9 cellular contexts compared by ENCODE assay signal in genomic region chr11:73980001-73980960, GRCh38. TPM values are rescaled to one million over a fixed set of nuclear protein-coding genes. Genes with fewer than 3 reads are reported as not detected.
DNase-seq lines count a peak whose midpoint lies in the region; ATAC-seq, FAIRE-seq and TF ChIP-seq lines count a peak whose summit lies in the region.
"Had no signal": no experiment of that assay in that cellular context is flagged by ENCODE, and none has a peak within 500 bp of the region (broad histone marks: within the 10 kb centered on the region; RNA-seq: fewer than 3 reads in every experiment).

No MANE protein-coding gene starts in this region.

- peaks cover 8% of the 10 kb centered on the region; the same call in 1 of the 2 replicates for H3K79me2 ChIP-seq in PC-3 (ENCODE audit: low read length)
- no peaks in the 10 kb centered on the region for H3K79me2 ChIP-seq in keratinocyte (ENCODE audit: control insufficient read depth, insufficient read depth, low read length)

- in situ Hi-C loops in GM18951 (cut with MboI; ENCODE audit: low sequenced_read_pairs, unreplicated experiment): no loop called here

- no peak for TF ChIP-seq RAD21 in A549 (conservative IDR thresholded peaks at IDR 0.05 in 1 of 2, IDR thresholded peaks at IDR 0.05 in 1 of 2)

- H3K9me1 ChIP-seq in keratinocyte (ENCODE audit: control insufficient read depth, extremely low read depth, insufficient read depth, low read length): no peaks in the 10 kb centered on the region

- H3K9me3 ChIP-seq in A549: no peaks in the 10 kb centered on the region
- no peaks in the 10 kb centered on the region for H3K9me3 ChIP-seq in PC-3 (ENCODE audit: low read length)
- H3K9me3 ChIP-seq in keratinocyte (ENCODE audit: control insufficient read depth, low read depth, low read length): no peaks in the 10 kb centered on the region

- intact Hi-C loops in PC-3 (cut with micrococcal nuclease): loop anchor here (10.0 kb wide), 1 partner anchor 195 kb away; the partner anchor contains the start of genes C2CD3 and PPME1

- no peak overlapping the region for H2AFZ ChIP-seq in PC-3 (ENCODE audit: low read length)
- peak overlapping the region; percentile 2 for H2AFZ ChIP-seq in keratinocyte (ENCODE audit: control insufficient read depth, low read length)

- WGBS in A549 (ENCODE audit: missing lambda C conversion rate): 79% methylated on average over 6 of the region's 6 CpGs

- dilution Hi-C loops in keratinocyte (cut with MboI; ENCODE audit: extremely low pct_ligation_motif_present, low sequenced_read_pairs): no loop called here

- H3K36me3 ChIP-seq in PC-3 (ENCODE audit: low read depth, low read length) (peaks cover 17% of the 10 kb centered on the region), keratinocyte (ENCODE audit: control insufficient read depth in 2 of 2, extremely low read depth in 1 of 2, insufficient read depth in 2 of 2, low read length in 2 of 2) (no peaks in the 10 kb centered on the region)

- TF ChIP-seq POLR2A in A549 (IDR thresholded peaks at IDR 0.05; ENCODE audit: low read length): no peak
- peak; percentile 55 for TF ChIP-seq POLR2A in GM18951 (IDR thresholded peaks at IDR 0.05; ENCODE audit: extremely low read depth, insufficient read depth, insufficient read length)

- H3K4me2 ChIP-seq in A549 (peak overlapping the region; percentile 93), PC-3 (ENCODE audit: low read length) (peak overlapping the region; percentile 12; the same call in 1 of the 2 replicates), keratinocyte (ENCODE audit: control insufficient read depth, extremely low read depth, insufficient read depth, low read depth, low read length) (no peak overlapping the region)

- DNase-seq in A549 (ENCODE audit: low read depth in 1 of 2, low spot score in 1 of 2) (no peak), PC-3 (peak; percentile 8), keratinocyte (ENCODE audit: low read depth, low spot score) (no peak), ecto neural progenitor cell (ENCODE audit: low spot score) (no peak)
- DNase-seq in activated gamma-delta T cell treated with anti-CD3 and anti-CD28 coated beads, Interleukin-2, amount 50 U/mL, for 16 hours (ENCODE audit: low read depth): peak; percentile 70
- DNase-seq in stimulated activated CD8-positive, alpha-beta memory T cell treated with anti-CD3 and anti-CD28 coated beads, Interleukin-12 subunit alpha, Interleukin-12 subunit beta, amount 100 ng/mL, for 1 hour (ENCODE audit: low read depth): peak; percentile 66

- ATAC-seq in A549 (no peak), HG03280 (IDR thresholded peaks at IDR 0.05; ENCODE audit: unreplicated experiment) (peak; percentile 32), PC-3 (no peak)

- H3K27ac ChIP-seq in A549 (peak overlapping the region in 1 of 2 experiments; percentile 43; a peak in 3 of 6 replicates), PC-3 (ENCODE audit: low read length) (no peak overlapping the region), keratinocyte (ENCODE audit: control insufficient read depth, insufficient read depth, low read length) (no peak overlapping the region)

- CTCF ChIA-PET in A549 (lab: Yijun Ruan, JAX): interaction anchor here (0.6 to 7.9 kb wide), 6 partner anchors 15 to 469 kb away, joined by 3 to 61 read pairs (median 3); no protein-coding TSS in a partner anchor
- CTCF ChIA-PET in PC-3 (lab: Charles Lee): no interaction called here

- H4K20me1 ChIP-seq in PC-3 (ENCODE audit: low read length) (no peaks in the 10 kb centered on the region), keratinocyte (ENCODE audit: control insufficient read depth, extremely low read depth, insufficient read depth, low read length) (no peaks in the 10 kb centered on the region)

- TF ChIP-seq CTCF in A549 (IDR thresholded peaks at IDR 0.05) (no peak), PC-3 (conservative IDR thresholded peaks at IDR 0.05; ENCODE audit: low read depth, low read length) (no peak), keratinocyte (optimal IDR thresholded peaks at IDR 0.05 in 1 of 3, IDR thresholded peaks at IDR 0.05 in 1 of 3, conservative IDR thresholded peaks at IDR 0.05 in 1 of 3; ENCODE audit: extremely low read depth in 1 of 3, insufficient read depth in 2 of 3, low read length in 3 of 3) (no peak)

- H3K27me3 ChIP-seq in PC-3 (ENCODE audit: low read length): no peaks in the 10 kb centered on the region
- H3K27me3 ChIP-seq in keratinocyte (ENCODE audit: control insufficient read depth, extremely low read depth, insufficient read depth, low read length): peaks cover 3% of the 10 kb centered on the region

- no peaks in the 10 kb centered on the region for H3F3A ChIP-seq in PC-3 (ENCODE audit: low read length, unreplicated experiment)

- no TSS peak for BruUV-seq in PC-3 (replicated peaks; lab: Mats Ljungman, UMichigan)

- no peak for FAIRE-seq in A549 (lab: Jason Lieb, UNC)
- no peak for FAIRE-seq in keratinocyte (lab: Jason Lieb, UNC)

- H3K4me1 ChIP-seq in A549 (peaks cover 31% of the 10 kb centered on the region), PC-3 (ENCODE audit: insufficient read depth, low read length) (peaks cover 28% of the 10 kb centered on the region), keratinocyte (ENCODE audit: control insufficient read depth, extremely low read depth, insufficient read depth, low read length) (peaks cover 9% of the 10 kb centered on the region)

- H3K9ac ChIP-seq in PC-3 (ENCODE audit: low read length): no peak overlapping the region
- H3K9ac ChIP-seq in keratinocyte (ENCODE audit: control insufficient read depth, extremely low read depth, insufficient read depth, low read length): no peak overlapping the region

- H3K4me3 ChIP-seq in A549 (0 out of 3 replicates have a peak overlapping the region, but pooled peaks have one; percentile 62), PC-3 (ENCODE audit: low read length) (no peak overlapping the region), keratinocyte (ENCODE audit: control insufficient read depth in 2 of 3, extremely low read depth in 1 of 3, insufficient read depth in 2 of 3, low read depth in 1 of 3, low read length in 3 of 3) (no peak overlapping the region)

- H3K9me2 ChIP-seq in PC-3 (replicated peaks; ENCODE audit: low read length): no peaks in the 10 kb centered on the region

- TF ChIP-seq EP300 in A549 (IDR thresholded peaks at IDR 0.05): no peak

- POLR2A ChIA-PET in A549 (lab: Yijun Ruan, JAX) (no interaction called here), PC-3 (lab: Charles Lee; ENCODE audit: unreplicated experiment) (interaction anchor here (0.5 to 0.6 kb wide), 2 partner anchors 35 to 86 kb away, joined by 8 to 17 read pairs; no protein-coding TSS in a partner anchor)

TF ChIP-seq in A549, 52 proteins besides CTCF, POLR2A, EP300 and RAD21 (continues in another document):
- TF ChIP-seq SREBF2 (IDR thresholded peaks at IDR 0.05) (no peak), HOXB13 (CRISPR knock-in tag; IDR thresholded peaks at IDR 0.05; ENCODE audit: low read depth) (no peak), HEYL (CRISPR knock-in tag; IDR thresholded peaks at IDR 0.05) (no peak), POLR2AphosphoS2 (conservative IDR thresholded peaks at IDR 0.05; ENCODE audit: low read length) (no peak)

RNA-seq across cellular contexts. Expression of gene UCP2, which starts 2.4 kb away (rescaled TPM):
- polyA plus RNA-seq in A549 (2011; rRNA removed) (51.6 and 54.7 TPM in 2 replicates), A549 (2017; fragmentation: RNase III; extraction: RNeasy Plus Mini Kit Qiagen cat#74134 plus additional on column Dnase treatment) (126 to 138 TPM (median 131 TPM) in 3 replicates), keratinocyte (1.1 to 2.5 TPM (median 2.3 TPM) in 3 replicates)
- polyA plus RNA-seq in A549 (2012; cell fraction: cytosol; rRNA removed): 96.9 and 124 TPM in 2 replicates
- polyA plus RNA-seq in A549 (2012; cell fraction: nucleus; rRNA removed): 64.2 and 65.0 TPM in 2 replicates
- polyA minus RNA-seq in A549 (2011; rRNA and poly(A)+ RNA removed): 152 and 192 TPM in 2 replicates
- total RNA-seq in PC-3 (2014; rRNA removed): 6.4 and 11.9 TPM in 2 replicates
- polyA plus RNA-seq in keratinocyte (2011; ENCODE audit: low read depth): not detected
- 2.5 and 4.2 TPM in 2 replicates for polyA plus RNA-seq in keratinocyte (2011; cell fraction: cytosol; rRNA removed)
- polyA plus RNA-seq in keratinocyte (2011; cell fraction: nucleus; rRNA removed): 2.0 and 2.2 TPM in 2 replicates
- 0.95 and 1.7 TPM in 2 replicates for polyA plus RNA-seq in keratinocyte (2012; ENCODE audit: low replicate concordance)
- polyA minus RNA-seq in keratinocyte: 1.3 to 13.0 TPM (median 3.0 TPM) in 3 replicates
- 9.8 TPM for polyA minus RNA-seq in keratinocyte (2011; cell fraction: cytosol; rRNA and poly(A)+ RNA removed)
- 3.0 and 5.0 TPM in 2 replicates for polyA minus RNA-seq in keratinocyte (2011; cell fraction: nucleus; rRNA and poly(A)+ RNA removed)

RNA-seq across cellular contexts. Expression of gene UCP3, which starts 28.6 kb away (rescaled TPM):
- polyA plus RNA-seq in A549 (2011; rRNA removed) (1.3 and 1.6 TPM in 2 replicates), A549 (2017; fragmentation: RNase III; extraction: RNeasy Plus Mini Kit Qiagen cat#74134 plus additional on column Dnase treatment) (1.5 to 1.8 TPM (median 1.7 TPM) in 3 replicates), keratinocyte (0.18 to 0.70 TPM (median 0.52 TPM) in 3 replicates)
- polyA plus RNA-seq in A549 (2012; cell fraction: cytosol; rRNA removed): 1.6 and 2.0 TPM in 2 replicates
- polyA plus RNA-seq in A549 (2012; cell fraction: nucleus; rRNA removed): 22.1 and 27.2 TPM in 2 replicates
- 1.9 and 2.8 TPM in 2 replicates for polyA minus RNA-seq in A549 (2011; rRNA and poly(A)+ RNA removed)
- total RNA-seq in PC-3 (2014; rRNA removed): 1.2 and 1.8 TPM in 2 replicates
- 0.42 TPM for polyA plus RNA-seq in keratinocyte (2011; ENCODE audit: low read depth)
- polyA plus RNA-seq in keratinocyte (2011; cell fraction: cytosol; rRNA removed): 0.16 and 0.21 TPM in 2 replicates
- 1.7 and 2.9 TPM in 2 replicates for polyA plus RNA-seq in keratinocyte (2011; cell fraction: nucleus; rRNA removed)
- 0.25 and 0.45 TPM in 2 replicates for polyA plus RNA-seq in keratinocyte (2012; ENCODE audit: low replicate concordance)
- polyA minus RNA-seq in keratinocyte: 0.10 to 0.19 TPM in 2 of 3 replicates, not detected in the other
- not detected for polyA minus RNA-seq in keratinocyte (2011; cell fraction: cytosol; rRNA and poly(A)+ RNA removed)
- polyA minus RNA-seq in keratinocyte (2011; cell fraction: nucleus; rRNA and poly(A)+ RNA removed): 1.2 and 2.1 TPM in 2 replicates

RNA-seq across cellular contexts. Expression of gene DNAJB13, which starts 29.5 kb away (rescaled TPM):
- 0.87 and 0.90 TPM in 2 replicates for polyA plus RNA-seq in A549 (2011; rRNA removed)
- polyA plus RNA-seq in A549 (2012; cell fraction: cytosol; rRNA removed): 0.66 and 1.2 TPM in 2 replicates
- polyA plus RNA-seq in A549 (2012; cell fraction: nucleus; rRNA removed): 0.47 and 0.70 TPM in 2 replicates
- polyA plus RNA-seq in A549 (2017; fragmentation: RNase III; extraction: RNeasy Plus Mini Kit Qiagen cat#74134 plus additional on column Dnase treatment): 0.47 to 0.95 TPM (median 0.75 TPM) in 3 replicates
- 1.4 and 1.5 TPM in 2 replicates for polyA minus RNA-seq in A549 (2011; rRNA and poly(A)+ RNA removed)
- 0.29 and 0.46 TPM in 2 replicates for total RNA-seq in PC-3 (2014; rRNA removed)
- 0.06 to 0.09 TPM (median 0.09 TPM) in 3 replicates for polyA plus RNA-seq in keratinocyte
- not detected for polyA plus RNA-seq in keratinocyte (2011; ENCODE audit: low read depth)
- polyA plus RNA-seq in keratinocyte (2011; cell fraction: cytosol; rRNA removed): not detected in 2 replicates
- 0.18 and 0.55 TPM in 2 replicates for polyA plus RNA-seq in keratinocyte (2011; cell fraction: nucleus; rRNA removed)
- 0.44 TPM in 1 of 2 replicates, not detected in the other for polyA plus RNA-seq in keratinocyte (2012; ENCODE audit: low replicate concordance)
- not detected in 3 replicates for polyA minus RNA-seq in keratinocyte
- not detected for polyA minus RNA-seq in keratinocyte (2011; cell fraction: cytosol; rRNA and poly(A)+ RNA removed)
- 0.93 TPM in 1 of 2 replicates, not detected in the other for polyA minus RNA-seq in keratinocyte (2011; cell fraction: nucleus; rRNA and poly(A)+ RNA removed)
- total RNA-seq: Daoy had no signal

Comparison
In these comparisons a context has a peak if more than half of its experiments do, and no peak if none do; other contexts are left out.
1. DNase-seq: peak in PC-3 (single experiment), activated gamma-delta T cell treated with anti-CD3 and anti-CD28 coated beads, Interleukin-2, amount 50 U/mL, for 16 hours (single experiment) and stimulated activated CD8-positive, alpha-beta memory T cell treated with anti-CD3 and anti-CD28 coated beads, Interleukin-12 subunit alpha, Interleukin-12 subunit beta, amount 100 ng/mL, for 1 hour (single experiment); none in A549 (0 of 2), keratinocyte (single experiment) and ecto neural progenitor cell (single experiment).
2. RNA of gene UCP2, which starts 2.4 kb away (polyA plus RNA-seq): 51.6 to 138 TPM in A549; 0.95 to 4.2 TPM in keratinocyte; every median in the first group is over 10 times any median in the second.